Comparison of ENCODE assay signal across 9 cellular contexts in genomic region chr12:12992418-12993175, GRCh38. TPM values are rescaled to one million over a fixed set of nuclear protein-coding genes. Genes with fewer than 3 reads are reported as not detected.
DNase-seq lines count a peak whose midpoint lies in the region; ATAC-seq and TF ChIP-seq lines count a peak whose summit lies in the region.
"Had no signal": no experiment of that assay in that cellular context is flagged by ENCODE, and none has a peak within 500 bp of the region (broad histone marks: within the 10 kb centered on the region; RNA-seq: fewer than 3 reads in every experiment).

No MANE protein-coding gene starts in this region.

- intact Hi-C loops in Right ventricle myocardium inferior (cut with DNase I) = no loop called here
- intact Hi-C loops in cardiac septum (cut with DNase I) = loop anchor here (10.0 kb wide), 1 partner anchor 178 kb away; the partner anchor contains the start of gene DDX47
- intact Hi-C loops in lower lobe of right lung (cut with DNase I) = no loop called here

- peaks cover 37% of the 10 kb centered on the region for H3K4me1 ChIP-seq in lower lobe of right lung

- DNase-seq in Right ventricle myocardium inferior (ENCODE audit: missing footprints) = no peak
- DNase-seq in cardiac septum (ENCODE audit: low spot score) = no peak
- peak; percentile 86 for DNase-seq in brain pericyte (ENCODE audit: low read depth, low spot score)
- peak; percentile 68 for DNase-seq in lower lobe of right lung
- DNase-seq in pons (ENCODE audit: low spot score) = no peak
- no peak for DNase-seq in stimulated activated CD4-positive, alpha-beta T cell treated with anti-CD3 and anti-CD28 coated beads, Interleukin-4, amount 100 ng/mL, for 1 hour

- H3K27ac ChIP-seq in lower lobe of right lung = peak overlapping the region; percentile 76

- peak overlapping the region; percentile 33 for H3K4me3 ChIP-seq in lower lobe of right lung

- peak; percentile 72 for ATAC-seq in Right ventricle myocardium inferior
- ATAC-seq in lower lobe of right lung = peak; percentile 85 to 88
- no peak for ATAC-seq in HG02981 (IDR thresholded peaks at IDR 0.05; ENCODE audit: unreplicated experiment)
- ATAC-seq in HG02759 (IDR thresholded peaks at IDR 0.05; ENCODE audit: unreplicated experiment) = no peak

- H3K36me3 ChIP-seq in lower lobe of right lung = peaks cover 16% of the 10 kb centered on the region

- no peaks in the 10 kb centered on the region for H3K9me3 ChIP-seq in lower lobe of right lung

- TF ChIP-seq CTCF in lower lobe of right lung (IDR thresholded peaks at IDR 0.05) = no peak

- H3K27me3 ChIP-seq in lower lobe of right lung (ENCODE audit: low read depth) = no peaks in the 10 kb centered on the region

RNA-seq across cellular contexts. Expression of gene HEBP1, which starts 7.5 kb away (rescaled TPM):
- total RNA-seq in Right ventricle myocardium inferior (63.5 TPM), cardiac septum (44.3 TPM), lower lobe of right lung (72.7 TPM)

RNA-seq across cellular contexts. Expression of gene GPRC5D, which starts 40.6 kb away (rescaled TPM):
- total RNA-seq in Right ventricle myocardium inferior (not detected), cardiac septum (not detected), lower lobe of right lung (not detected)
- total RNA-seq: pulmonary artery endothelial cell had no signal

RNA-seq across cellular contexts. Expression of gene FAM234B, which starts 51.6 kb away (rescaled TPM):
- total RNA-seq in Right ventricle myocardium inferior (2.4 TPM), cardiac septum (1.6 TPM), lower lobe of right lung (7.5 TPM)

Comparison
In these comparisons a context has a peak if more than half of its experiments do, and no peak if none do; other contexts are left out.
1. ATAC-seq: peak in Right ventricle myocardium inferior (single experiment) and lower lobe of right lung (2 of 2); none in HG02981 (single experiment) and HG02759 (single experiment).
2. DNase-seq: peak in brain pericyte (single experiment) and lower lobe of right lung (single experiment); none in Right ventricle myocardium inferior (single experiment), cardiac septum (single experiment), pons (single experiment) and stimulated activated CD4-positive, alpha-beta T cell treated with anti-CD3 and anti-CD28 coated beads, Interleukin-4, amount 100 ng/mL, for 1 hour (single experiment).